Comparison of ENCODE assay signal across 8 cellular contexts in genomic region chr22:50306753-50307749, GRCh38. TPM values are rescaled to one million over a fixed set of nuclear protein-coding genes. Genes with fewer than 3 reads are reported as not detected.
A peak's percentile ranks its signal among the peaks of the same experiment; 100 is the strongest.
DNase-seq lines count a peak whose midpoint lies in the region; ATAC-seq and TF ChIP-seq lines count a peak whose summit lies in the region.

Gene PLXNB2, minus strand, starts transcription at chr22:50307646. Its CDS starts 17,062 bp downstream, at chr22:50290584.

- H3K36me3 ChIP-seq in DND-41 (ENCODE audit: insufficient read depth, low read length) = no peaks in the 10 kb centered on the region
- H3K36me3 ChIP-seq in muscle layer of duodenum (ENCODE audit: control insufficient read depth in 1 of 2, insufficient read depth in 2 of 2, low read length in 2 of 2) = no peaks in the 10 kb centered on the region
- H3K36me3 ChIP-seq in uterus = no peaks in the 10 kb centered on the region

- H3K4me1 ChIP-seq in DND-41 (ENCODE audit: insufficient read depth, low read length) = peaks cover 15% of the 10 kb centered on the region
- H3K4me1 ChIP-seq in muscle layer of duodenum (ENCODE audit: control insufficient read depth in 1 of 2, insufficient read depth in 2 of 2, low read length in 2 of 2) = peaks cover 26 to 56% of the 10 kb centered on the region in 2 donors
- H3K4me1 ChIP-seq in uterus = peaks cover 21 to 53% of the 10 kb centered on the region in 2 donors

- TF ChIP-seq POLR2A in uterus (IDR thresholded peaks at IDR 0.05) = peak; percentile 61 to 72

- DNase-seq in DND-41 (peak; percentile 31), NCI-H524 (lab: John Stamatoyannopoulos, UW) (peak; percentile 43 to 82), fibroblast of pulmonary artery (ENCODE audit: low read depth) (peak; percentile 87), uterus (peak; percentile 83 to 84), kidney glomerular epithelial cell (lab: John Stamatoyannopoulos, UW) (no peak)
- DNase-seq in activated CD8-positive, alpha-beta memory T cell treated with anti-CD3 and anti-CD28 coated beads, Interleukin-2, amount 50 U/mL, for 4 hours = peak; percentile 34

- no peaks in the 10 kb centered on the region for H3K9me3 ChIP-seq in DND-41 (ENCODE audit: insufficient read depth, low read length, severe bottlenecking)
- H3K9me3 ChIP-seq in muscle layer of duodenum (ENCODE audit: control insufficient read depth in 1 of 2, low read length in 2 of 2) = no peaks in the 10 kb centered on the region
- no peaks in the 10 kb centered on the region for H3K9me3 ChIP-seq in uterus

- intact Hi-C loops in uterus (cut with DNase I; ENCODE audit: low total_unique reads) = no loop called here

- H3K27me3 ChIP-seq in DND-41 (ENCODE audit: insufficient read depth, low read length, poor library complexity) (peaks cover 19% of the 10 kb centered on the region), muscle layer of duodenum (ENCODE audit: low read depth, low read length) (no peaks in the 10 kb centered on the region), uterus (no peaks in the 10 kb centered on the region)

- H3K4me3 ChIP-seq in DND-41 (ENCODE audit: low read depth in 1 of 2, low read length in 2 of 2) = peak within 1 kb of the TSS in 1 of 2 experiments; percentile 60; a peak in 3 of 4 replicates
- H3K4me3 ChIP-seq in fibroblast of pulmonary artery (replicated peaks; ENCODE audit: low read depth, low read length) = peak within 1 kb of the TSS; percentile 86
- peak within 1 kb of the TSS; percentile 75 to 88 for H3K4me3 ChIP-seq in muscle layer of duodenum (ENCODE audit: low read depth in 1 of 2, low read length in 2 of 2)
- H3K4me3 ChIP-seq in uterus = peak within 1 kb of the TSS; percentile 61 to 95

- H3K79me2 ChIP-seq in DND-41 (ENCODE audit: insufficient read depth, low read length) = no peaks in the 10 kb centered on the region

- no peak within 1 kb of the TSS for H3K27ac ChIP-seq in DND-41 (ENCODE audit: low read length)
- H3K27ac ChIP-seq in muscle layer of duodenum (ENCODE audit: low read length) = peak within 1 kb of the TSS; percentile 88
- H3K27ac ChIP-seq in uterus = peak within 1 kb of the TSS; percentile 88 to 94

- peak within 1 kb of the TSS; percentile 73 for H3K4me2 ChIP-seq in DND-41 (ENCODE audit: insufficient read depth, low read length)

- peak within 1 kb of the TSS; percentile 53 for H3K9ac ChIP-seq in DND-41 (ENCODE audit: low read depth, low read length)

- H2AFZ ChIP-seq in DND-41 (ENCODE audit: low read depth, low read length) = peak within 1 kb of the TSS; percentile 72

- TF ChIP-seq CTCF in DND-41 (IDR thresholded peaks at IDR 0.05; ENCODE audit: borderline replicate concordance, extremely low read depth, low read length, poor library complexity, severe bottlenecking) (no peak), fibroblast of pulmonary artery (IDR thresholded peaks at IDR 0.05; ENCODE audit: low read length, missing control alignments) (no peak), uterus (IDR thresholded peaks at IDR 0.05) (no peak)

- H4K20me1 ChIP-seq in DND-41 (ENCODE audit: insufficient read depth, low read length) = peaks cover 30% of the 10 kb centered on the region

- ATAC-seq in DND-41 (ENCODE audit: insufficient read depth, low read depth) (peak; percentile 47), HG02610 (IDR thresholded peaks at IDR 0.05; ENCODE audit: unreplicated experiment) (peak; percentile 28)

RNA-seq across cellular contexts. Expression of gene PLXNB2, which starts in this region (rescaled TPM):
- total RNA-seq in uterus = 100 to 1,000 TPM in 2 of 4 donors, 10 to 100 TPM in 2; 44.7 to 208 (median 126) TPM
